Comparison of ENCODE assay signal across 33 cellular contexts in the genomic region with DNA sequence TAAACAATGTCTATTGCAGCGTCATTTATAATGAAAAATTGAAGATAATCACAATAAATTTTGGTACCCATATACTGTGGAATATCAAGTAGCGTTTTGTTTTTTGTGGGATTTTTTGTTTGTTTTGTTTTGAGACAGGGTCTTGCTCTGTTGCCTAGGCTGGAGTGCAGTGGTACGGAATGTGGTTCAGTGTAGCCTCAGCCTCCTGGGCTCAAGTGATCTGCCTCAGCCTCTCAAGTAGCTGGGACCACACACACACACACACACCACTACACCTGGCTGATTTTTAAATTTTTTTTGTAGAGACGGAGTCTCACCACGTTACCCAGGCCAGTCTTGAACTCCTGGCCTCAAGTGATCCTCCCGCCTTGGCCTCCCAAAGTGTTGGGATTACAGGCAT.
"Had no signal": no experiment of that assay in that cellular context is flagged by ENCODE, and none has a peak within 500 bp of the region (broad histone marks: within the 10 kb centered on the region; RNA-seq: fewer than 3 reads in every experiment).

No MANE protein-coding gene starts in this region.

- H3K4me3 Mint-ChIP-seq: activated B cell treated with CpG ODN at 0.5 μM for 24 hours; activated CD4-positive, alpha-beta memory T cell treated with anti-CD3 and anti-CD28 coated beads for 36 hours; activated CD4-positive, alpha-beta T cell treated with anti-CD3 and anti-CD28 coated beads, Interleukin-2, amount 10 ng/mL, durations not matched to agents 24 days and 14 days; activated CD8-positive, alpha-beta T cell treated with anti-CD3 and anti-CD28 coated beads for 36 hours; activated naive CD4-positive, alpha-beta T cell treated with anti-CD3 and anti-CD28 coated beads for 36 hours; activated naive CD8-positive, alpha-beta T cell treated with anti-CD3 and anti-CD28 coated beads for 36 hours; activated T-cell treated with anti-CD3 and anti-CD28 coated beads, Interleukin-2, amount 50 U/mL, for 4 hours; activated T-cell treated with anti-CD3 and anti-CD28 coated beads, Interleukin-2, amount 50 U/mL, for 72 hours; activated T-helper 1 cell treated with anti-CD3 and anti-CD28 coated beads, Interleukin-12 subunit alpha, Interleukin-12 subunit beta, Interleukin-2, Interleukin-4 antibody, amounts not matched to agents 30 ng/mL and 10 ng/mL and 1 ng/mL, durations not matched to agents 14 hours and 24 hours and 36 hours; activated T-helper 17 cell treated with anti-CD3 and anti-CD28 coated beads, Interleukin-2, amount 50 U/mL, for 72 hours; T-cell; T-helper 2 cell treated with Interferon-gamma antibody and Interleukin-4, amounts not matched to agents 5 μg/mL and 100 μg/mL, for 36 hours had no signal

- ATAC-seq: activated CD8-positive, alpha-beta T cell treated with anti-CD3 and anti-CD28 coated beads for 36 hours; activated naive CD4-positive, alpha-beta T cell treated with anti-CD3 and anti-CD28 coated beads, Interleukin-2, amount 50 U/mL, for 72 hours; activated T-cell treated with anti-CD3 and anti-CD28 coated beads, Interleukin-2, amount 50 U/mL, for 4 hours; activated T-cell treated with anti-CD3 and anti-CD28 coated beads, Interleukin-2, amount 50 U/mL, for 72 hours; body of pancreas; T-cell had no signal

- DNase-seq: activated B cell treated with CpG ODN at 0.5 μM for 24 hours; activated CD4-positive, alpha-beta memory T cell treated with anti-CD3 and anti-CD28 coated beads for 36 hours; activated CD4-positive, alpha-beta T cell treated with anti-CD3 and anti-CD28 coated beads for 4 hours; activated CD4-positive, alpha-beta T cell treated with anti-CD3 and anti-CD28 coated beads, Interleukin-2, amount 10 ng/mL, durations not matched to agents 24 days and 14 days; activated CD4-positive, alpha-beta T cell treated with anti-CD3 and anti-CD28 coated beads, Interleukin-2, amount 50 U/mL, for 1 hour; activated CD4-positive, alpha-beta T cell treated with anti-CD3 and anti-CD28 coated beads, Interleukin-2, amount 50 U/mL, for 4 hours; activated CD4-positive, CD25-positive, alpha-beta regulatory T cell treated with anti-CD3 and anti-CD28 coated beads, Interleukin-2, amount 50 U/mL, for 72 hours; activated CD8-positive, alpha-beta memory T cell treated with anti-CD3 and anti-CD28 coated beads, Interleukin-2, amount 50 U/mL, for 4 hours; activated CD8-positive, alpha-beta T cell treated with anti-CD3 and anti-CD28 coated beads for 36 hours; activated effector memory CD4-positive, alpha-beta T cell treated with anti-CD3 and anti-CD28 coated beads, Interleukin-2, amount 50 U/mL, for 16 hours; activated gamma-delta T cell treated with Interleukin-2 at 50 U/mL for 16 hours; activated naive CD4-positive, alpha-beta T cell; activated naive CD4-positive, alpha-beta T cell treated with anti-CD3 and anti-CD28 coated beads for 36 hours; activated naive CD4-positive, alpha-beta T cell treated with anti-CD3 and anti-CD28 coated beads, Interleukin-2, amount 50 U/mL, for 16 hours; activated naive CD8-positive, alpha-beta T cell treated with anti-CD3 and anti-CD28 coated beads for 36 hours; activated T-cell treated with anti-CD3 and anti-CD28 coated beads for 4 hours; activated T-cell treated with anti-CD3 and anti-CD28 coated beads, Interleukin-2, amount 50 U/mL, for 1 hour; activated T-cell treated with anti-CD3 and anti-CD28 coated beads, Interleukin-2, amount 50 U/mL, for 4 hours; activated T-cell treated with anti-CD3 and anti-CD28 coated beads, Interleukin-2, amount 50 U/mL, for 72 hours; adrenal gland; amniotic stem cell; aorta; body of pancreas; brain microvascular endothelial cell; central memory CD4-positive, alpha-beta T cell; T-cell; T-helper 2 cell; T-helper 9 cell had no signal

- H3K27me3 Mint-ChIP-seq: activated B cell treated with CpG ODN at 0.5 μM for 24 hours; activated CD4-positive, alpha-beta memory T cell treated with anti-CD3 and anti-CD28 coated beads for 36 hours; activated CD4-positive, alpha-beta T cell treated with anti-CD3 and anti-CD28 coated beads, Interleukin-2, amount 10 ng/mL, durations not matched to agents 24 days and 14 days; activated CD8-positive, alpha-beta T cell treated with anti-CD3 and anti-CD28 coated beads for 36 hours; activated naive CD8-positive, alpha-beta T cell treated with anti-CD3 and anti-CD28 coated beads for 36 hours; activated T-helper 17 cell treated with anti-CD3 and anti-CD28 coated beads, Interleukin-2, amount 50 U/mL, for 72 hours; T-cell had no signal

- H3K27ac Mint-ChIP-seq: activated B cell treated with CpG ODN at 0.5 μM for 24 hours; activated CD4-positive, alpha-beta memory T cell treated with anti-CD3 and anti-CD28 coated beads for 36 hours; activated CD4-positive, alpha-beta T cell treated with anti-CD3 and anti-CD28 coated beads, Interleukin-2, amount 10 ng/mL, durations not matched to agents 24 days and 14 days; activated CD8-positive, alpha-beta T cell treated with anti-CD3 and anti-CD28 coated beads for 36 hours; activated naive CD4-positive, alpha-beta T cell treated with anti-CD3 and anti-CD28 coated beads for 36 hours; activated naive CD8-positive, alpha-beta T cell treated with anti-CD3 and anti-CD28 coated beads for 36 hours; activated T-cell treated with anti-CD3 and anti-CD28 coated beads, Interleukin-2, amount 50 U/mL, for 72 hours; activated T-helper 1 cell treated with anti-CD3 and anti-CD28 coated beads, Interleukin-12 subunit alpha, Interleukin-12 subunit beta, Interleukin-2, Interleukin-4 antibody, amounts not matched to agents 30 ng/mL and 10 ng/mL and 1 ng/mL, durations not matched to agents 14 hours and 24 hours and 36 hours; activated T-helper 17 cell treated with anti-CD3 and anti-CD28 coated beads, Interleukin-2, amount 50 U/mL, for 72 hours; T-cell; T-helper 2 cell treated with Interferon-gamma antibody and Interleukin-4, amounts not matched to agents 5 μg/mL and 100 μg/mL, for 36 hours had no signal

- H3K9me3 ChIP-seq: adrenal gland, body of pancreas, breast epithelium had no signal
